In the genomic region with DNA sequence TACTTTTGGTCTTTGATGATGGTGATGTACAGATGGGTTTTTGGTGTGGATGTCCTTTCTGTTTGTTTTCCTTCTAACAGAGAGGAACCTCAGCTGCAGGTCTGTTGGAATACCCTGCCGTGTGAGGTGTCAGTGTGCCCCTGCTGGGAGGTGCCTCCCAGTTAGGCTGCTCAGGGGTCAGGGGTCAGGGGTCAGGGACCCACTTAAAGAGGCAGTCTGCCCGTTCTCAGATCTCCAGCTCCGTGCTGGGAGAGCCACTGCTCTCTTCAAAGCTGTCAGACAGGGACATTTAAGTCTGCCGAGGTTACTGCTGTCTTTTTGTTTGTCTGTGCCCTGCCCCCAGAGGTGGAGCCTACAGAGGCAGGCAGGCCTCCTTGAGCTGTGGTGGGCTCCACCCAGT, we compare ENCODE assay signal across 16 cellular contexts. TPM values are rescaled to one million over a fixed set of nuclear protein-coding genes. Genes with fewer than 3 reads are reported as not detected.
"Had no signal": no experiment of that assay in that cellular context is flagged by ENCODE, and none has a peak within 500 bp of the region (broad histone marks: within the 10 kb centered on the region; RNA-seq: fewer than 3 reads in every experiment).

No MANE protein-coding gene starts in this region.

RNA-seq across cellular contexts. Expression of a gene that starts 3.7 kb away (rescaled TPM):
- total RNA-seq: stomach, subcutaneous adipose tissue, suprapubic skin, temporal lobe, thoracic aorta, thyroid gland, tibial nerve, transverse colon, upper lobe of left lung, upper lobe of right lung, ureter, urinary bladder, uterus, vagina had no signal
- polyA plus RNA-seq: stomach, thymus, urinary bladder had no signal

RNA-seq across cellular contexts. Expression of a gene that starts 6.6 kb away (rescaled TPM):
- total RNA-seq: stomach, subcutaneous adipose tissue, suprapubic skin, temporal lobe, testis, thoracic aorta, thyroid gland, tibial nerve, transverse colon, upper lobe of left lung, upper lobe of right lung, ureter, urinary bladder, uterus, vagina had no signal
- polyA plus RNA-seq: stomach, thymus, urinary bladder had no signal

RNA-seq across cellular contexts. Expression of a gene that starts 11.9 kb away (rescaled TPM):
- total RNA-seq: stomach, subcutaneous adipose tissue, suprapubic skin, temporal lobe, testis, thoracic aorta, thyroid gland, tibial nerve, transverse colon, upper lobe of left lung, upper lobe of right lung, ureter, urinary bladder, uterus, vagina had no signal
- polyA plus RNA-seq: stomach, thymus, urinary bladder had no signal

RNA-seq across cellular contexts. Expression of a gene that starts 44.7 kb away (rescaled TPM):
- total RNA-seq: subcutaneous adipose tissue, suprapubic skin, temporal lobe, testis, thoracic aorta, thyroid gland, tibial nerve, transverse colon, upper lobe of left lung, upper lobe of right lung, ureter, urinary bladder, uterus, vagina had no signal
- polyA plus RNA-seq: stomach, thymus, urinary bladder had no signal
